Comparison of ENCODE assay signal across 18 cellular contexts in genomic region chr9:76787677-76788076, GRCh38.
"Had no signal": no experiment of that assay in that cellular context is flagged by ENCODE, and none has a peak within 500 bp of the region (broad histone marks: within the 10 kb centered on the region; RNA-seq: fewer than 3 reads in every experiment).

No MANE protein-coding gene starts in this region.

- DNase-seq: activated CD4-positive, alpha-beta T cell treated with anti-CD3 and anti-CD28 coated beads, Interleukin-2, amount 10 ng/mL, durations not matched to agents 7 days and 5 days; activated CD8-positive, alpha-beta memory T cell treated with anti-CD3 and anti-CD28 coated beads, Interleukin-2, amount 10 ng/mL, durations not matched to agents 7 days and 5 days; activated CD8-positive, alpha-beta T cell treated with anti-CD3 and anti-CD28 coated beads for 36 hours; activated gamma-delta T cell treated with Interleukin-2 at 50 U/mL for 16 hours; anterior cingulate cortex; body of pancreas; cortex of kidney; endodermal cell; heart left ventricle; islet precursor cell; left cardiac atrium; ovary; psoas muscle; stimulated activated CD4-positive, alpha-beta T cell treated with anti-CD3 and anti-CD28 coated beads, Interleukin-12 subunit alpha, Interleukin-12 subunit beta, amount 100 ng/mL, for 4 hours; substantia nigra; tibial artery had no signal

- ATAC-seq: activated CD4-positive, CD25-positive, alpha-beta regulatory T cell treated with anti-CD3 and anti-CD28 coated beads, Interleukin-2, amount 50 U/mL, for 24 hours; activated CD8-positive, alpha-beta memory T cell treated with anti-CD3 and anti-CD28 coated beads, Interleukin-2, amount 10 ng/mL, durations not matched to agents 7 days and 5 days; activated CD8-positive, alpha-beta T cell treated with anti-CD3 and anti-CD28 coated beads for 36 hours; body of pancreas; heart left ventricle; left cardiac atrium; natural killer cell treated with Interleukin-12 subunit alpha and Interleukin-12 subunit beta and Interleukin-15 and Interleukin-18, amount 100 ng/mL, for 72 hours; psoas muscle had no signal
